1 cellular context compared by ENCODE assay signal in genomic region chr9:119273325-119273904, GRCh38.
TF ChIP-seq lines count a peak whose summit lies in the region.

No MANE protein-coding gene starts in this region.

TF ChIP-seq in WTC11, 78 proteins besides CTCF, POLR2A, EP300 and RAD21 (continued from another document):
- no peak for TF ChIP-seq E2F4 (CRISPR knock-in tag; IDR thresholded peaks at IDR 0.05; ENCODE audit: borderline replicate concordance, low read depth)
- no peak for TF ChIP-seq ZBTB21 (CRISPR knock-in tag; IDR thresholded peaks at IDR 0.05; ENCODE audit: borderline replicate concordance)
- no peak for TF ChIP-seq ZNF232 (CRISPR knock-in tag; IDR thresholded peaks at IDR 0.05)
- no peak for TF ChIP-seq SMAD3 (CRISPR knock-in tag; IDR thresholded peaks at IDR 0.05; ENCODE audit: borderline replicate concordance)
- no peak for TF ChIP-seq STAT6 (CRISPR knock-in tag; conservative IDR thresholded peaks at IDR 0.05; ENCODE audit: low read depth)
- no peak for TF ChIP-seq AR (CRISPR knock-in tag; IDR thresholded peaks at IDR 0.05)
- TF ChIP-seq ATF1 (CRISPR knock-in tag; IDR thresholded peaks at IDR 0.05): no peak
- TF ChIP-seq ZNF317 (CRISPR knock-in tag; IDR thresholded peaks at IDR 0.05; ENCODE audit: borderline replicate concordance, low read depth): no peak
- no peak for TF ChIP-seq FOXP1 (CRISPR knock-in tag; IDR thresholded peaks at IDR 0.05; ENCODE audit: borderline replicate concordance)
- TF ChIP-seq MAX (CRISPR knock-in tag; IDR thresholded peaks at IDR 0.05): no peak
- TF ChIP-seq HMGA2 (CRISPR knock-in tag; IDR thresholded peaks at IDR 0.05): no peak
- no peak for TF ChIP-seq ZNF121 (CRISPR knock-in tag; IDR thresholded peaks at IDR 0.05)
- TF ChIP-seq ZNF219 (CRISPR knock-in tag; IDR thresholded peaks at IDR 0.05; ENCODE audit: borderline replicate concordance): no peak
TF ChIP-seq in WTC11: peak in this region for 0.
